In the genomic region with DNA sequence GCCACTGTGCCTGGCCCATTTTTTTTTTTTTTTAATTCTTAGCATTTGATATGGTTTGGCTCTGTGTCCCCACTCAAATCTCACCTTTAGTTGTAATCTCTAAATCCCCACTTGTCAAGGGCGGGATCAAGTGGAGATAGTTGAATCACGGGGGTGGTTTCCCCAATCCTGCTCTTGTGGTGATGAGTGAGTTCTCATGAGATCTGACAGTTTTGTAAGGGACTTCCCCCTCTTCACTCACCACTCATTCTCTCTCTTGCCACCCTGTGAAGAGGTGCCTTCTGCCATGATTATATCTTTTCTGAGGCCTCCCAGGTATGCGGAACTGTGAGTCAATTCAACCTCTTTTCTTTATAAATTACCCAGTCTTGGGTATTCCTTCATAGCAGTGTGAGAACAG, we compare ENCODE assay signal across 15 cellular contexts. TPM values are rescaled to one million over a fixed set of nuclear protein-coding genes. Genes with fewer than 3 reads are reported as not detected.
DNase-seq lines count a peak whose midpoint lies in the region; ATAC-seq and TF ChIP-seq lines count a peak whose summit lies in the region.
"Had no signal": no experiment of that assay in that cellular context is flagged by ENCODE, and none has a peak within 500 bp of the region (broad histone marks: within the 10 kb centered on the region; RNA-seq: fewer than 3 reads in every experiment).

No MANE protein-coding gene starts in this region.

- H3K4me3 Mint-ChIP-seq in activated CD4-positive, alpha-beta T cell treated with anti-CD3 and anti-CD28 coated beads for 36 hours, result no peak overlapping the region
- H3K4me3 Mint-ChIP-seq in activated CD4-positive, alpha-beta T cell treated with anti-CD3 and anti-CD28 coated beads, Interleukin-2, amount 10 ng/mL, durations not matched to agents 7 days and 5 days, result no peak overlapping the region
- H3K4me3 Mint-ChIP-seq in activated B cell treated with CpG ODN at 0.5 μM for 24 hours, result no peak overlapping the region
- H3K4me3 Mint-ChIP-seq: endodermal cell, H9 had no signal

- H3K36me3 Mint-ChIP-seq in activated CD4-positive, alpha-beta T cell treated with anti-CD3 and anti-CD28 coated beads for 36 hours (ENCODE audit: low read depth), result peaks cover 46% of the 10 kb centered on the region
- peaks cover 15% of the 10 kb centered on the region for H3K36me3 Mint-ChIP-seq in activated CD4-positive, alpha-beta T cell treated with anti-CD3 and anti-CD28 coated beads, Interleukin-2, amount 10 ng/mL, durations not matched to agents 7 days and 5 days (ENCODE audit: low read depth)
- peaks cover 16% of the 10 kb centered on the region for H3K36me3 Mint-ChIP-seq in activated B cell treated with CpG ODN at 0.5 μM for 24 hours (ENCODE audit: low read depth)

- POLR2A ChIA-PET in activated CD4-positive, alpha-beta T cell treated with anti-CD3 and anti-CD28 coated beads for 36 hours (lab: Charles Lee), result no interaction called here
- POLR2A ChIA-PET in activated CD4-positive, alpha-beta T cell treated with anti-CD3 and anti-CD28 coated beads, Interleukin-2, amount 10 ng/mL, durations not matched to agents 7 days and 5 days (lab: Charles Lee), result no interaction called here
- POLR2A ChIA-PET in activated B cell treated with CpG ODN at 0.5 μM for 24 hours (lab: Charles Lee), result no interaction called here

- no peak overlapping the region for H3K4me3 ChIP-seq in WERI-Rb-1 (ENCODE audit: low read depth, low read length)
- no peak overlapping the region for H3K4me3 ChIP-seq in aorta (ENCODE audit: low read length in 2 of 2)
- H3K4me3 ChIP-seq: cardiac muscle cell, ovary, suprapubic skin had no signal

- H3K27me3 ChIP-seq in foreskin keratinocyte, result no peaks in the 10 kb centered on the region
- no peaks in the 10 kb centered on the region for H3K27me3 ChIP-seq in WERI-Rb-1 (ENCODE audit: insufficient read depth, low read depth, severe bottlenecking)
- H3K27me3 ChIP-seq in aorta (ENCODE audit: control insufficient read depth in 1 of 2, insufficient read depth in 2 of 2, low read length in 1 of 2), result no peaks in the 10 kb centered on the region
- H3K27me3 ChIP-seq: cardiac muscle cell, ovary, suprapubic skin had no signal

- H3K4me1 Mint-ChIP-seq in activated CD4-positive, alpha-beta T cell treated with anti-CD3 and anti-CD28 coated beads for 36 hours, result peaks cover 19% of the 10 kb centered on the region
- peaks cover 3% of the 10 kb centered on the region for H3K4me1 Mint-ChIP-seq in activated CD4-positive, alpha-beta T cell treated with anti-CD3 and anti-CD28 coated beads, Interleukin-2, amount 10 ng/mL, durations not matched to agents 7 days and 5 days
- H3K4me1 Mint-ChIP-seq in activated B cell treated with CpG ODN at 0.5 μM for 24 hours, result peaks cover 7% of the 10 kb centered on the region
- H3K4me1 Mint-ChIP-seq: H9 had no signal

- peaks cover 25% of the 10 kb centered on the region for H3K9me3 Mint-ChIP-seq in activated CD4-positive, alpha-beta T cell treated with anti-CD3 and anti-CD28 coated beads for 36 hours (ENCODE audit: low read depth)
- H3K9me3 Mint-ChIP-seq in activated CD4-positive, alpha-beta T cell treated with anti-CD3 and anti-CD28 coated beads, Interleukin-2, amount 10 ng/mL, durations not matched to agents 7 days and 5 days, result peaks cover 30% of the 10 kb centered on the region
- H3K9me3 Mint-ChIP-seq in activated B cell treated with CpG ODN at 0.5 μM for 24 hours, result peaks cover 31% of the 10 kb centered on the region

- intact Hi-C loops in activated CD4-positive, alpha-beta T cell treated with anti-CD3 and anti-CD28 coated beads for 36 hours (cut with DNase I, micrococcal nuclease), result loop anchor here (1.0 to 5.0 kb wide), 5 partner anchors 27 to 437 kb away; partner anchors contain the start of genes SMIM15 (in 2 of the 2), ERCC8 (in 1 of the 2), NDUFAF2 (in 1 of the 2) and ZSWIM6 (in 1 of the 2)
- intact Hi-C loops in activated B cell treated with CpG ODN at 0.5 μM for 24 hours (cut with micrococcal nuclease), result no loop called here
- intact Hi-C loops in aorta (cut with DNase I), result no loop called here

- 75 to 96% methylated on average over 3 of the region's 3 CpGs for WGBS in aorta, 2 donors

- DNase-seq in activated CD4-positive, alpha-beta T cell treated with anti-CD3 and anti-CD28 coated beads for 36 hours, result peak; percentile 75
- DNase-seq in activated CD4-positive, alpha-beta T cell treated with anti-CD3 and anti-CD28 coated beads, Interleukin-2, amount 10 ng/mL, durations not matched to agents 7 days and 5 days, result no peak
- DNase-seq in activated B cell treated with CpG ODN at 0.5 μM for 24 hours, result no peak
- DNase-seq in foreskin keratinocyte, result peak in 1 of 2 donors; percentile 24
- peak; percentile 9 to 39 for DNase-seq in stimulated activated CD8-positive, alpha-beta memory T cell treated with anti-CD3 and anti-CD28 coated beads, Interleukin-15, amount 100 ng/mL, for 48 hours (ENCODE audit: low read depth in 2 of 2)
- no peak for DNase-seq in WERI-Rb-1
- DNase-seq in aorta, result no peak
- DNase-seq: endodermal cell, H9, islet precursor cell, NCI-H187 treated with DMSO at 0.1 percent for 48 hours, ovary had no signal

- H3K4me1 ChIP-seq in foreskin keratinocyte, result no peaks in the 10 kb centered on the region
- no peaks in the 10 kb centered on the region for H3K4me1 ChIP-seq in aorta (ENCODE audit: control insufficient read depth in 1 of 2, insufficient read depth in 2 of 2, low read length in 2 of 2)
- H3K4me1 ChIP-seq: suprapubic skin had no signal

- H3K27ac Mint-ChIP-seq in activated CD4-positive, alpha-beta T cell treated with anti-CD3 and anti-CD28 coated beads for 36 hours, result peak overlapping the region; percentile 6
- H3K27ac Mint-ChIP-seq in activated CD4-positive, alpha-beta T cell treated with anti-CD3 and anti-CD28 coated beads, Interleukin-2, amount 10 ng/mL, durations not matched to agents 7 days and 5 days, result no peak overlapping the region
- peak overlapping the region; percentile 14 for H3K27ac Mint-ChIP-seq in activated B cell treated with CpG ODN at 0.5 μM for 24 hours
- H3K27ac Mint-ChIP-seq: endodermal cell, H9 had no signal

- TF ChIP-seq CTCF in activated B cell treated with CpG ODN at 0.5 μM for 24 hours (IDR thresholded peaks at IDR 0.05) (no peak), foreskin keratinocyte (conservative IDR thresholded peaks at IDR 0.05) (no peak), WERI-Rb-1 (IDR thresholded peaks at IDR 0.05; ENCODE audit: low read depth, low read length) (no peak)

- ATAC-seq in activated CD4-positive, alpha-beta T cell treated with anti-CD3 and anti-CD28 coated beads for 36 hours, result peak; percentile 100
- peak; percentile 71 for ATAC-seq in activated B cell treated with CpG ODN at 0.5 μM for 24 hours (ENCODE audit: low read depth)
- ATAC-seq in foreskin keratinocyte, result peak; percentile 71
- no peak for ATAC-seq in aorta (ENCODE audit: low FRiP score)
- ATAC-seq in HG03565 (IDR thresholded peaks at IDR 0.05; ENCODE audit: unreplicated experiment), result no peak

- CTCF ChIA-PET in activated CD4-positive, alpha-beta T cell treated with anti-CD3 and anti-CD28 coated beads for 36 hours (lab: Charles Lee), result no interaction called here
- CTCF ChIA-PET in activated CD4-positive, alpha-beta T cell treated with anti-CD3 and anti-CD28 coated beads, Interleukin-2, amount 10 ng/mL, durations not matched to agents 7 days and 5 days (lab: Charles Lee), result no interaction called here
- CTCF ChIA-PET in activated B cell treated with CpG ODN at 0.5 μM for 24 hours (lab: Charles Lee), result no interaction called here

- H3K36me3 ChIP-seq in WERI-Rb-1, result no peaks in the 10 kb centered on the region
- H3K36me3 ChIP-seq in aorta (ENCODE audit: control insufficient read depth in 1 of 2, insufficient read depth in 2 of 2, low read length in 1 of 2), result no peaks in the 10 kb centered on the region
- H3K36me3 ChIP-seq: cardiac muscle cell, ovary, suprapubic skin had no signal

- H3K27me3 Mint-ChIP-seq in activated CD4-positive, alpha-beta T cell treated with anti-CD3 and anti-CD28 coated beads for 36 hours, result no peaks in the 10 kb centered on the region
- no peaks in the 10 kb centered on the region for H3K27me3 Mint-ChIP-seq in activated CD4-positive, alpha-beta T cell treated with anti-CD3 and anti-CD28 coated beads, Interleukin-2, amount 10 ng/mL, durations not matched to agents 7 days and 5 days
- H3K27me3 Mint-ChIP-seq in activated B cell treated with CpG ODN at 0.5 μM for 24 hours, result no peaks in the 10 kb centered on the region

- H3K9me3 ChIP-seq in WERI-Rb-1 (ENCODE audit: severe bottlenecking) (no peaks in the 10 kb centered on the region), aorta (ENCODE audit: control insufficient read depth, low read length) (no peaks in the 10 kb centered on the region)
- H3K9me3 ChIP-seq: ovary had no signal

- H3K27ac ChIP-seq in foreskin keratinocyte, result no peak overlapping the region
- H3K27ac ChIP-seq in WERI-Rb-1, result no peak overlapping the region
- H3K27ac ChIP-seq in aorta (ENCODE audit: low read depth in 1 of 2, low read length in 2 of 2), result no peak overlapping the region
- H3K27ac ChIP-seq: cardiac muscle cell, ovary, suprapubic skin had no signal

RNA-seq across cellular contexts. Expression of gene NDUFAF2, which starts 27.2 kb away (rescaled TPM):
- total RNA-seq in activated CD4-positive, alpha-beta T cell treated with anti-CD3 and anti-CD28 coated beads for 36 hours, result 10 to 100 TPM; 39.3 to 46.6 TPM
- total RNA-seq in activated CD4-positive, alpha-beta T cell treated with anti-CD3 and anti-CD28 coated beads, Interleukin-2, amount 10 ng/mL, durations not matched to agents 7 days and 5 days, result 10 to 100 TPM; 18.9 to 22.3 TPM
- total RNA-seq in activated B cell treated with CpG ODN at 0.5 μM for 24 hours, result 13.1 and 20.0 TPM in 2 replicates
- total RNA-seq in foreskin keratinocyte, result 57.5 and 67.8 TPM in 2 replicates
- 103 and 110 TPM in 2 replicates for polyA plus RNA-seq in foreskin keratinocyte
- 10 to 100 TPM; 26.1 to 32.1 TPM for total RNA-seq in aorta
- 10 to 100 TPM; 64.0 to 96.5 TPM for polyA plus RNA-seq in aorta

RNA-seq across cellular contexts. Expression of gene ERCC8, which starts 27.4 kb away (rescaled TPM):
- 10 to 100 TPM in 1 of 2 experiments, 1 to 10 TPM in 1; 9.0 to 12.5 TPM for total RNA-seq in activated CD4-positive, alpha-beta T cell treated with anti-CD3 and anti-CD28 coated beads for 36 hours
- total RNA-seq in activated CD4-positive, alpha-beta T cell treated with anti-CD3 and anti-CD28 coated beads, Interleukin-2, amount 10 ng/mL, durations not matched to agents 7 days and 5 days, result 1 to 10 TPM; 9.9 to 10.0 TPM
- total RNA-seq in activated B cell treated with CpG ODN at 0.5 μM for 24 hours (10.7 and 11.2 TPM in 2 replicates), foreskin keratinocyte (12.7 and 14.3 TPM in 2 replicates), aorta (10 to 100 TPM in 1 of 2 donors, 1 to 10 TPM in 1; 9.7 to 10.4 TPM)
- polyA plus RNA-seq in foreskin keratinocyte (5.8 and 7.7 TPM in 2 replicates), aorta (1 to 10 TPM; 6.8 to 7.0 TPM)

Comparison
In these comparisons a context has a peak if more than half of its experiments do, and no peak if none do; other contexts are left out.
1. DNase-seq: peak in activated CD4-positive, alpha-beta T cell treated with anti-CD3 and anti-CD28 coated beads for 36 hours (single experiment) and stimulated activated CD8-positive, alpha-beta memory T cell treated with anti-CD3 and anti-CD28 coated beads, Interleukin-15, amount 100 ng/mL, for 48 hours (2 of 2); none in activated CD4-positive, alpha-beta T cell treated with anti-CD3 and anti-CD28 coated beads, Interleukin-2, amount 10 ng/mL, durations not matched to agents 7 days and 5 days (single experiment), activated B cell treated with CpG ODN at 0.5 μM for 24 hours (single experiment), WERI-Rb-1 (single experiment) and aorta (0 of 2).
2. ATAC-seq: peak in activated CD4-positive, alpha-beta T cell treated with anti-CD3 and anti-CD28 coated beads for 36 hours (single experiment), activated B cell treated with CpG ODN at 0.5 μM for 24 hours (single experiment) and foreskin keratinocyte (single experiment); none in aorta (single experiment) and HG03565 (single experiment).
3. intact Hi-C loops: an anchor here in activated CD4-positive, alpha-beta T cell treated with anti-CD3 and anti-CD28 coated beads for 36 hours (1.0 to 5.0 kb wide); none called in activated B cell treated with CpG ODN at 0.5 μM for 24 hours and aorta.